In the genomic region with DNA sequence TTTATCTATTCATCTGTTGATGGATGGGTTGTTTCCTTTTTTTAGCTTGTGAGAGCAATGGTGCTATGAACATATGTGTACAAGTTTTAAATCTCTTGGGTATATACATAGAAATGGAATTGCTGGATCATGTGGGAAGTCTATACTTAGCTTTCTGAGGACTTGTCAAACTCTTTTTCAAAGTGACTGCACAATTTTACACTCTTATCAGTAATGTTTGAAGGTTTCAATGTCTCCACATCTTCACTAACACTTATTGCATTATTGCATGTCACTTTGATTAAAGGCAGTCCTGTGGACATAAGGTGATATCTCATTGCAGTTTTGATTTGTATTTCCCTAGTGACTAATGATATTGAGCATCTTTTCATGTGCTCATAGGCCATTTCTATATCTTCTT, we compare ENCODE assay signal across 20 cellular contexts.
DNase-seq lines count a peak whose midpoint lies in the region; ATAC-seq and TF ChIP-seq lines count a peak whose summit lies in the region.
"Had no signal": no experiment of that assay in that cellular context is flagged by ENCODE, and none has a peak within 500 bp of the region (broad histone marks: within the 10 kb centered on the region; RNA-seq: fewer than 3 reads in every experiment).

No MANE protein-coding gene starts in this region.

- H3K9me3 ChIP-seq in right atrium auricular region (no peaks in the 10 kb centered on the region), cardiac muscle cell (ENCODE audit: low read depth) (no peaks in the 10 kb centered on the region), right cardiac atrium (ENCODE audit: control insufficient read depth, low read length) (no peaks in the 10 kb centered on the region)
- H3K9me3 ChIP-seq: BE2C had no signal

- H3K4me3 Mint-ChIP-seq in HFFc6 = no peak overlapping the region
- no peak overlapping the region for H3K4me3 Mint-ChIP-seq in chondrocyte (ENCODE audit: unreplicated experiment)
- H3K4me3 Mint-ChIP-seq: CD4-positive, alpha-beta memory T cell; GM23338; H9 had no signal

- H3K4me1 Mint-ChIP-seq in HFFc6 (ENCODE audit: low read depth) = no peaks in the 10 kb centered on the region
- H3K4me1 Mint-ChIP-seq in chondrocyte (ENCODE audit: low read depth) = no peaks in the 10 kb centered on the region
- H3K4me1 Mint-ChIP-seq: CD4-positive, alpha-beta memory T cell had no signal

- peak; percentile 87 for ATAC-seq in Right ventricle myocardium inferior
- peak; percentile 59 to 89 for ATAC-seq in left cardiac atrium
- ATAC-seq in right cardiac atrium = peak; percentile 76 to 86
- ATAC-seq: GM23338, HCT116 had no signal

- H3K4me3 ChIP-seq in right atrium auricular region (no peak overlapping the region), cardiac muscle cell (no peak overlapping the region), right cardiac atrium (ENCODE audit: low read length) (no peak overlapping the region)
- H3K4me3 ChIP-seq: GM23338 had no signal

- H3K27ac ChIP-seq in right atrium auricular region (peak overlapping the region in 1 of 2 donors; percentile 30), cardiac muscle cell (peak overlapping the region; percentile 88), right cardiac atrium (ENCODE audit: low read length) (no peak overlapping the region)
- H3K27ac ChIP-seq: 22Rv1 had no signal

- intact Hi-C loops in Right ventricle myocardium inferior (cut with DNase I) (loop anchor here (2.0 to 10.0 kb wide), 3 partner anchors 20 to 304 kb away; a partner anchor contains a TSS), left cardiac atrium (cut with DNase I) (no loop called here), right cardiac atrium (cut with DNase I) (no loop called here)

- H3K27ac Mint-ChIP-seq in HFFc6 = no peak overlapping the region
- H3K27ac Mint-ChIP-seq in chondrocyte (ENCODE audit: unreplicated experiment) = no peak overlapping the region
- H3K27ac Mint-ChIP-seq: CD4-positive, alpha-beta memory T cell; GM23338; H9 had no signal

- H3K36me3 ChIP-seq in right atrium auricular region = no peaks in the 10 kb centered on the region
- H3K36me3 ChIP-seq in cardiac muscle cell = no peaks in the 10 kb centered on the region
- H3K36me3 ChIP-seq: BE2C had no signal

- H3K9me3 Mint-ChIP-seq in HFFc6 (no peaks in the 10 kb centered on the region), chondrocyte (ENCODE audit: low read depth) (peaks cover 2% of the 10 kb centered on the region)
- H3K9me3 Mint-ChIP-seq: GM23338, H9 had no signal

- no peak for TF ChIP-seq CTCF in right atrium auricular region (IDR thresholded peaks at IDR 0.05)
- TF ChIP-seq CTCF in cardiac muscle cell (IDR thresholded peaks at IDR 0.05; ENCODE audit: low read depth, low read length) = no peak
- TF ChIP-seq CTCF in HFFc6 (IDR thresholded peaks at IDR 0.05) = no peak
- TF ChIP-seq CTCF in chondrocyte (IDR thresholded peaks at IDR 0.05) = no peak

- no peaks in the 10 kb centered on the region for H3K4me1 ChIP-seq in right atrium auricular region
- peaks cover 28% of the 10 kb centered on the region for H3K4me1 ChIP-seq in cardiac muscle cell (ENCODE audit: low read depth)
- H3K4me1 ChIP-seq in right cardiac atrium (ENCODE audit: control insufficient read depth, insufficient read depth, low read length) = no peaks in the 10 kb centered on the region
- H3K4me1 ChIP-seq: BE2C had no signal

- H3K36me3 Mint-ChIP-seq in HFFc6 (ENCODE audit: low read depth) = no peaks in the 10 kb centered on the region
- H3K36me3 Mint-ChIP-seq in chondrocyte (ENCODE audit: low read depth) = no peaks in the 10 kb centered on the region
- H3K36me3 Mint-ChIP-seq: CD4-positive, alpha-beta memory T cell had no signal

- DNase-seq in Right ventricle myocardium inferior (ENCODE audit: missing footprints) (no peak), right atrium auricular region (ENCODE audit: low spot score) (no peak), cardiac muscle cell (ENCODE audit: low read depth in 1 of 2, low spot score in 1 of 2) (peak in 1 of 2 donors; percentile 64), left cardiac atrium (no peak), right cardiac atrium (no peak), HFFc6 (no peak), chondrocyte (ENCODE audit: low spot score) (no peak), AML-193 (lab: John Stamatoyannopoulos, UW) (no peak)
- DNase-seq: BE2C; C1 segment of cervical spinal cord; Calu3; CD4-positive, alpha-beta memory T cell; COR-L47; DMS53; DMS79 treated with DMSO at 0.1 percent for 48 hours; GF-D8; H9 had no signal

- H3K27me3 ChIP-seq in right atrium auricular region (no peaks in the 10 kb centered on the region), cardiac muscle cell (no peaks in the 10 kb centered on the region), right cardiac atrium (ENCODE audit: control insufficient read depth, insufficient read depth) (no peaks in the 10 kb centered on the region)
- H3K27me3 ChIP-seq: BE2C had no signal

- peaks cover 4% of the 10 kb centered on the region for H3K27me3 Mint-ChIP-seq in HFFc6 (ENCODE audit: insufficient read depth)
- no peaks in the 10 kb centered on the region for H3K27me3 Mint-ChIP-seq in chondrocyte (ENCODE audit: low read depth)
- H3K27me3 Mint-ChIP-seq: CD4-positive, alpha-beta memory T cell had no signal
